Comparison of ENCODE assay signal across 27 cellular contexts in the genomic region with DNA sequence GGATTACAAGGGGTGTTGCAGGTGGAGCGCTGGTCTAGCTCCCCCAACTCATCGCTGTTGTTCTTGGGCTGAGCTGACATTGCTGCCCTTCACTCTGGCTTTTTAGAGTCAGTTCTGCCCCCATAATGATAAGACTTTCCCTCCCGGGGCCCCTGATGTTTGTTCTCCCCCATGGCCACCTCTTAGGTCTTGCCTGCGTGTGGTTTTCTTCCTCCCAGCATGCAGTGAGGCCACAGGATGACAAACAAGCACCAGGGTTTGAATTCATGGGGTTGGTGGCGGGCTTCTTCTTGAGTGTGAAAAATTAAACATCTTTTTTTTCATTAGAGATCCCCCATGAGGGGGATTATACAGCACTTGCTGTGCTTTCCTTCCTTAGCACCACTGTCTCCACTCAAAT.
A peak's percentile ranks its signal among the peaks of the same experiment; 100 is the strongest.
DNase-seq lines count a peak whose midpoint lies in the region; ATAC-seq and TF ChIP-seq lines count a peak whose summit lies in the region.
"Had no signal": no experiment of that assay in that cellular context is flagged by ENCODE, and none has a peak within 500 bp of the region (broad histone marks: within the 10 kb centered on the region; RNA-seq: fewer than 3 reads in every experiment).

No MANE protein-coding gene starts in this region.

- peaks cover 0 to 32% (median under 1%) of the 10 kb centered on the region in 4 donors for H3K4me1 Mint-ChIP-seq in CD4-positive, CD25-positive, alpha-beta regulatory T cell
- H3K4me1 Mint-ChIP-seq in CD4-positive, alpha-beta memory T cell: peaks cover 17 to 56% (median 37%) of the 10 kb centered on the region in 4 donors
- H3K4me1 Mint-ChIP-seq in activated naive CD8-positive, alpha-beta T cell treated with anti-CD3 and anti-CD28 coated beads for 36 hours: peaks cover 41% of the 10 kb centered on the region
- H3K4me1 Mint-ChIP-seq in naive thymus-derived CD4-positive, alpha-beta T cell: peaks cover 0 to 23% (median 11%) of the 10 kb centered on the region in 7 donors

- CTCF ChIA-PET in CD4-positive, alpha-beta memory T cell (lab: Charles Lee; ENCODE audit: partially characterized antibody): no interaction called here
- CTCF ChIA-PET in naive thymus-derived CD4-positive, alpha-beta T cell (lab: Charles Lee): no interaction called here

- POLR2A ChIA-PET in CD4-positive, alpha-beta memory T cell (lab: Charles Lee; ENCODE audit: partially characterized antibody): no interaction called here
- POLR2A ChIA-PET in naive thymus-derived CD4-positive, alpha-beta T cell (lab: Charles Lee): no interaction called here

- H3K4me3 ChIP-seq in CD4-positive, CD25-positive, alpha-beta regulatory T cell (ENCODE audit: low read depth, low read length): no peak overlapping the region
- H3K4me3 ChIP-seq in CD4-positive, alpha-beta memory T cell (ENCODE audit: low read length in 2 of 2): no peak overlapping the region
- H3K4me3 ChIP-seq in naive thymus-derived CD4-positive, alpha-beta T cell (ENCODE audit: low read length): no peak overlapping the region
- no peak overlapping the region for H3K4me3 ChIP-seq in BE2C (ENCODE audit: low read depth, low read length)
- H3K4me3 ChIP-seq: BLaER1 treated with 17β-estradiol and CSF1 and Interleukin-3, amounts not matched to agents 10 nM and 100 nM; breast epithelium; MG63; transverse colon had no signal

- no peaks in the 10 kb centered on the region for H3K36me3 Mint-ChIP-seq in CD4-positive, CD25-positive, alpha-beta regulatory T cell
- H3K36me3 Mint-ChIP-seq in CD4-positive, alpha-beta memory T cell: peaks cover 0 to 2% of the 10 kb centered on the region in 2 donors
- H3K36me3 Mint-ChIP-seq in activated naive CD8-positive, alpha-beta T cell treated with anti-CD3 and anti-CD28 coated beads for 36 hours: peaks cover 3% of the 10 kb centered on the region
- H3K36me3 Mint-ChIP-seq in naive thymus-derived CD4-positive, alpha-beta T cell: peaks cover 0 to 4% (median 0%) of the 10 kb centered on the region in 5 donors

- H3K27ac Mint-ChIP-seq in CD4-positive, CD25-positive, alpha-beta regulatory T cell: peak overlapping the region; percentile 62 to 89 (median 86)
- peak overlapping the region in 5 of 7 donors; percentile 8 to 93 (median 89) for H3K27ac Mint-ChIP-seq in CD4-positive, alpha-beta memory T cell
- peak overlapping the region; percentile 83 for H3K27ac Mint-ChIP-seq in activated naive CD8-positive, alpha-beta T cell treated with anti-CD3 and anti-CD28 coated beads for 36 hours
- H3K27ac Mint-ChIP-seq in naive thymus-derived CD4-positive, alpha-beta T cell: peak overlapping the region in 6 of 9 donors; percentile 10 to 59 (median 42)
- H3K27ac Mint-ChIP-seq: activated T-helper 1 cell treated with anti-CD3 and anti-CD28 coated beads, Interleukin-12 subunit alpha, Interleukin-12 subunit beta, Interleukin-2, Interleukin-4 antibody, amounts not matched to agents 30 ng/mL and 10 ng/mL and 1 ng/mL, durations not matched to agents 14 hours and 24 hours and 36 hours had no signal

- H3K9me3 ChIP-seq in CD4-positive, CD25-positive, alpha-beta regulatory T cell (ENCODE audit: control insufficient read depth in 2 of 2, low read length in 2 of 2): no peaks in the 10 kb centered on the region
- no peaks in the 10 kb centered on the region for H3K9me3 ChIP-seq in CD4-positive, alpha-beta memory T cell (ENCODE audit: control insufficient read depth in 1 of 2, low read length in 2 of 2)
- no peaks in the 10 kb centered on the region for H3K9me3 ChIP-seq in naive thymus-derived CD4-positive, alpha-beta T cell (ENCODE audit: control insufficient read depth in 2 of 3, low read length in 3 of 3)
- no peaks in the 10 kb centered on the region for H3K9me3 ChIP-seq in BE2C
- H3K9me3 ChIP-seq: breast epithelium, MG63, transverse colon had no signal

- H3K9me3 Mint-ChIP-seq in CD4-positive, CD25-positive, alpha-beta regulatory T cell: peaks cover 0 to 2% (median 0%) of the 10 kb centered on the region in 7 donors
- no peaks in the 10 kb centered on the region for H3K9me3 Mint-ChIP-seq in CD4-positive, alpha-beta memory T cell
- H3K9me3 Mint-ChIP-seq in activated naive CD8-positive, alpha-beta T cell treated with anti-CD3 and anti-CD28 coated beads for 36 hours: no peaks in the 10 kb centered on the region
- peaks cover 0 to 8% (median 0%) of the 10 kb centered on the region in 11 donors for H3K9me3 Mint-ChIP-seq in naive thymus-derived CD4-positive, alpha-beta T cell
- H3K9me3 Mint-ChIP-seq: activated naive CD4-positive, alpha-beta T cell treated with anti-CD3 and anti-CD28 coated beads for 36 hours; activated T-helper 1 cell treated with anti-CD3 and anti-CD28 coated beads, Interleukin-12 subunit alpha, Interleukin-12 subunit beta, Interleukin-2, Interleukin-4 antibody, amounts not matched to agents 30 ng/mL and 10 ng/mL and 1 ng/mL, durations not matched to agents 14 hours and 24 hours and 36 hours had no signal

- H3K4me3 Mint-ChIP-seq in CD4-positive, CD25-positive, alpha-beta regulatory T cell: no peak overlapping the region
- peak overlapping the region in 2 of 8 donors; percentile 31 to 52 for H3K4me3 Mint-ChIP-seq in CD4-positive, alpha-beta memory T cell
- no peak overlapping the region for H3K4me3 Mint-ChIP-seq in activated naive CD8-positive, alpha-beta T cell treated with anti-CD3 and anti-CD28 coated beads for 36 hours
- no peak overlapping the region for H3K4me3 Mint-ChIP-seq in naive thymus-derived CD4-positive, alpha-beta T cell
- H3K4me3 Mint-ChIP-seq: activated naive CD4-positive, alpha-beta T cell treated with anti-CD3 and anti-CD28 coated beads for 36 hours; activated T-helper 1 cell treated with anti-CD3 and anti-CD28 coated beads, Interleukin-12 subunit alpha, Interleukin-12 subunit beta, Interleukin-2, Interleukin-4 antibody, amounts not matched to agents 30 ng/mL and 10 ng/mL and 1 ng/mL, durations not matched to agents 14 hours and 24 hours and 36 hours had no signal

- H3K27me3 ChIP-seq in CD4-positive, CD25-positive, alpha-beta regulatory T cell (ENCODE audit: control insufficient read depth, insufficient read depth, low read length): peaks cover 8% of the 10 kb centered on the region
- no peaks in the 10 kb centered on the region for H3K27me3 ChIP-seq in CD4-positive, alpha-beta memory T cell (ENCODE audit: insufficient read depth, low read length)
- no peaks in the 10 kb centered on the region for H3K27me3 ChIP-seq in naive thymus-derived CD4-positive, alpha-beta T cell (ENCODE audit: control insufficient read depth in 2 of 2, insufficient read depth in 2 of 2, low read length in 2 of 2)
- H3K27me3 ChIP-seq in BE2C: no peaks in the 10 kb centered on the region
- H3K27me3 ChIP-seq: BLaER1 treated with 17β-estradiol and CSF1 and Interleukin-3, amounts not matched to agents 10 nM and 100 nM; breast epithelium; MG63 had no signal

- no peak for TF ChIP-seq CTCF in BE2C (IDR thresholded peaks at IDR 0.05; ENCODE audit: low read depth, low read length)

- intact Hi-C loops in CD4-positive, alpha-beta memory T cell (cut with micrococcal nuclease): no loop called here
- intact Hi-C loops in naive thymus-derived CD4-positive, alpha-beta T cell (cut with micrococcal nuclease): no loop called here

- H3K4me1 ChIP-seq in CD4-positive, CD25-positive, alpha-beta regulatory T cell (ENCODE audit: control insufficient read depth, insufficient read depth, low read length, poor library complexity, severe bottlenecking): peaks cover 4% of the 10 kb centered on the region
- peaks cover 70% of the 10 kb centered on the region for H3K4me1 ChIP-seq in CD4-positive, alpha-beta memory T cell (ENCODE audit: insufficient read depth, low read length)
- peaks cover 0 to 73% of the 10 kb centered on the region in 2 donors for H3K4me1 ChIP-seq in naive thymus-derived CD4-positive, alpha-beta T cell (ENCODE audit: control insufficient read depth in 2 of 2, insufficient read depth in 2 of 2, low read length in 2 of 2)
- H3K4me1 ChIP-seq in BE2C: peaks cover 17% of the 10 kb centered on the region
- H3K4me1 ChIP-seq: breast epithelium had no signal

- no peaks in the 10 kb centered on the region for H3K36me3 ChIP-seq in CD4-positive, CD25-positive, alpha-beta regulatory T cell (ENCODE audit: control insufficient read depth, insufficient read depth, low read length)
- H3K36me3 ChIP-seq in CD4-positive, alpha-beta memory T cell (ENCODE audit: insufficient read depth, low read length): no peaks in the 10 kb centered on the region
- H3K36me3 ChIP-seq in naive thymus-derived CD4-positive, alpha-beta T cell (ENCODE audit: control insufficient read depth in 2 of 3, insufficient read depth in 3 of 3, low read length in 3 of 3): no peaks in the 10 kb centered on the region
- no peaks in the 10 kb centered on the region for H3K36me3 ChIP-seq in BE2C
- H3K36me3 ChIP-seq: BLaER1 treated with 17β-estradiol and CSF1 and Interleukin-3, amounts not matched to agents 10 nM and 100 nM; breast epithelium; MG63; transverse colon had no signal

- H3K27me3 Mint-ChIP-seq in CD4-positive, CD25-positive, alpha-beta regulatory T cell: peaks cover 20% of the 10 kb centered on the region
- H3K27me3 Mint-ChIP-seq in CD4-positive, alpha-beta memory T cell: peaks cover 0 to 6% of the 10 kb centered on the region in 2 donors
- peaks cover 20% of the 10 kb centered on the region for H3K27me3 Mint-ChIP-seq in activated naive CD8-positive, alpha-beta T cell treated with anti-CD3 and anti-CD28 coated beads for 36 hours
- H3K27me3 Mint-ChIP-seq in naive thymus-derived CD4-positive, alpha-beta T cell: peaks cover 12 to 31% (median 25%) of the 10 kb centered on the region in 5 donors

- ATAC-seq in CD4-positive, CD25-positive, alpha-beta regulatory T cell (ENCODE audit: low read depth in 2 of 2): no peak
- ATAC-seq in naive thymus-derived CD4-positive, alpha-beta T cell: no peak
- ATAC-seq in HG03565 (IDR thresholded peaks at IDR 0.05; ENCODE audit: unreplicated experiment): no peak
- ATAC-seq: HCT116, sciatic nerve had no signal

- H3K27ac ChIP-seq in CD4-positive, CD25-positive, alpha-beta regulatory T cell (ENCODE audit: insufficient read depth, low read length, poor library complexity, severe bottlenecking): no peak overlapping the region
- peak overlapping the region; percentile 32 for H3K27ac ChIP-seq in CD4-positive, alpha-beta memory T cell (ENCODE audit: low read depth, low read length)
- no peak overlapping the region for H3K27ac ChIP-seq in naive thymus-derived CD4-positive, alpha-beta T cell (ENCODE audit: low read depth, low read length)
- H3K27ac ChIP-seq: BLaER1 treated with 17β-estradiol and CSF1 and Interleukin-3, amounts not matched to agents 10 nM and 100 nM; VCaP had no signal

- DNase-seq in CD4-positive, CD25-positive, alpha-beta regulatory T cell: no peak
- DNase-seq in CD4-positive, alpha-beta memory T cell: no peak
- no peak for DNase-seq in activated naive CD8-positive, alpha-beta T cell treated with anti-CD3 and anti-CD28 coated beads for 36 hours
- DNase-seq in naive thymus-derived CD4-positive, alpha-beta T cell: no peak
- DNase-seq in BE2C: no peak
- no peak for DNase-seq in NCI-H2196 treated with DMSO at 0.1 percent for 48 hours (lab: John Stamatoyannopoulos, UW; ENCODE audit: unreplicated experiment)
- DNase-seq: activated CD4-positive, alpha-beta T cell treated with anti-CD3 and anti-CD28 coated beads for 4 hours; activated naive CD4-positive, alpha-beta T cell treated with anti-CD3 and anti-CD28 coated beads for 36 hours; anterior cingulate cortex; Calu3; DMS79; KG1; MG63; NCI-H1105 treated with DMSO at 0.1 percent for 48 hours; NCI-H1930; NCI-H526; SHP77; stimulated activated CD4-positive, alpha-beta T cell treated with anti-CD3 and anti-CD28 coated beads, Interleukin-4, amount 100 ng/mL, for 1 hour; T-helper 9 cell; transverse colon had no signal
